In genomic region chr1:17405898-17406759, GRCh38 we compare ENCODE assay signal across 8 cellular contexts. TPM values are rescaled to one million over a fixed set of nuclear protein-coding genes. Genes with fewer than 3 reads are reported as not detected.
DNase-seq lines count a peak whose midpoint lies in the region; ATAC-seq, FAIRE-seq and TF ChIP-seq lines count a peak whose summit lies in the region.

No MANE protein-coding gene starts in this region.

- H3K14ac ChIP-seq in H1 (ENCODE audit: insufficient read length) = no peak overlapping the region
- H3K14ac ChIP-seq in mesenchymal stem cell (ENCODE audit: low read length in 2 of 2) = no peak overlapping the region

- H3K18ac ChIP-seq in H1 (ENCODE audit: extremely low read depth, low read length) (no peak overlapping the region), mesenchymal stem cell (ENCODE audit: low read depth in 1 of 2, low read length in 2 of 2) (no peak overlapping the region)

- H4K5ac ChIP-seq in H1 (ENCODE audit: insufficient read length, low read depth, low read length) = no peak overlapping the region

- H3K23ac ChIP-seq in H1 (ENCODE audit: insufficient read length) (no peak overlapping the region), mesenchymal stem cell (ENCODE audit: low read length in 2 of 2) (no peak overlapping the region)

- DNase-seq in ACHN (peak; percentile 54), GM12891 (ENCODE audit: insufficient read length, low spot score) (peak; percentile 78), NCI-H128 (lab: John Stamatoyannopoulos, UW; ENCODE audit: unreplicated experiment) (peak; percentile 9), H1 (ENCODE audit: low read depth in 1 of 2, low spot score in 2 of 2) (peak; percentile 50 to 89), mesenchymal stem cell (peak; percentile 59), GF-D8 (lab: John Stamatoyannopoulos, UW) (no peak)
- DNase-seq in activated CD4-positive, alpha-beta T cell treated with anti-CD3 and anti-CD28 coated beads for 4 hours = peak; percentile 19 to 22
- DNase-seq in stimulated activated naive B cell treated with anti-CD40 and anti-IgM and Interleukin-4, amounts not matched to agents 10 μg/mL and 1 μg/mL and 100 μg/mL, for 72 hours = peak; percentile 46

- WGBS in H1 (ENCODE audit: extremely low coverage in 1 of 2, insufficient coverage in 1 of 2, insufficient read length in 1 of 2, insufficient replicate concordance in 2 of 2, low coverage in 1 of 2, low lambda C conversion rate in 2 of 2, missing lambda C conversion rate in 1 of 2), 2 experiments = 87% methylated on average over 15 of the region's 15 CpGs; no CpG with 5 or more reads in 1 of the 2 experiments
- 65% methylated on average over 13 of the region's 15 CpGs for WGBS in mesenchymal stem cell

- H3K36me3 ChIP-seq in H1 (ENCODE audit: control insufficient read depth in 2 of 4, insufficient read depth in 4 of 4, low read length in 3 of 4) = peaks cover 13 to 40% (median 34%) of the 10 kb centered on the region in 4 experiments
- peaks cover 47 to 48% of the 10 kb centered on the region in 2 experiments for H3K36me3 ChIP-seq in mesenchymal stem cell (ENCODE audit: control insufficient read depth in 1 of 2, insufficient read depth in 2 of 2, low read depth in 1 of 2, low read length in 2 of 2)

- no peaks in the 10 kb centered on the region for H3K9me3 Mint-ChIP-seq in stimulated activated naive B cell treated with anti-CD40 and anti-IgM and Interleukin-4, amounts not matched to agents 10 μg/mL and 1 μg/mL and 100 μg/mL, for 72 hours

- peaks cover 13 to 20% of the 10 kb centered on the region in 2 experiments for H4K20me1 ChIP-seq in H1 (replicated peaks in 1 of 2; ENCODE audit: control insufficient read depth in 1 of 2, insufficient read depth in 2 of 2, low read length in 2 of 2)

- H2AFZ ChIP-seq in H1 (ENCODE audit: low read length) = no peak overlapping the region
- no peak overlapping the region for H2AFZ ChIP-seq in mesenchymal stem cell (ENCODE audit: low read depth, low read length)

- no peaks in the 10 kb centered on the region for H3K23me2 ChIP-seq in H1 (ENCODE audit: low read depth, low read length)

- H3K27me3 ChIP-seq in H1 (replicated peaks in 1 of 4; ENCODE audit: control insufficient read depth in 3 of 4, extremely low read depth in 1 of 4, insufficient read depth in 3 of 4, low read length in 3 of 4) (no peaks in the 10 kb centered on the region), mesenchymal stem cell (ENCODE audit: control insufficient read depth in 1 of 2, insufficient read depth in 1 of 2, low read length in 2 of 2) (peaks cover 0 to 6% of the 10 kb centered on the region in 2 experiments)

- H3K79me2 ChIP-seq in H1 (ENCODE audit: control insufficient read depth in 1 of 2, insufficient read depth in 2 of 2, low read length in 2 of 2) = peaks cover 0 to 9% of the 10 kb centered on the region in 2 experiments; a peak in 1 of 4 replicates

- H3K27ac ChIP-seq in H1 (ENCODE audit: low read depth, low read length) (no peak overlapping the region), mesenchymal stem cell (ENCODE audit: low read length, poor library complexity, severe bottlenecking) (no peak overlapping the region)

- TF ChIP-seq CTCF in H1 (IDR thresholded peaks at IDR 0.05; ENCODE audit: control extremely low read depth in 1 of 3, insufficient read depth in 1 of 3, low read depth in 1 of 3, low read length in 3 of 3) = peak; percentile 90 to 98 (median 92)

- no peak overlapping the region for H2BK15ac ChIP-seq in H1 (ENCODE audit: low read length)
- no peak overlapping the region for H2BK15ac ChIP-seq in mesenchymal stem cell (ENCODE audit: low read depth, poor library complexity, severe bottlenecking)

- H4K91ac ChIP-seq in H1 (replicated peaks; ENCODE audit: insufficient read length, low read length) = no peak overlapping the region
- H4K91ac ChIP-seq in mesenchymal stem cell (ENCODE audit: low read length) = no peak overlapping the region

- H3K4me3 ChIP-seq in H1 (ENCODE audit: extremely low read depth in 1 of 4, insufficient read depth in 2 of 4, low read depth in 3 of 4, low read length in 4 of 4) = no peak overlapping the region
- no peak overlapping the region for H3K4me3 ChIP-seq in mesenchymal stem cell (ENCODE audit: insufficient read depth in 1 of 2, low read depth in 1 of 2, low read length in 2 of 2)

- peaks cover 29 to 36% of the 10 kb centered on the region in 2 donors for H3K36me3 Mint-ChIP-seq in stimulated activated naive B cell treated with anti-CD40 and anti-IgM and Interleukin-4, amounts not matched to agents 10 μg/mL and 1 μg/mL and 100 μg/mL, for 72 hours

- no peaks in the 10 kb centered on the region for H3K27me3 Mint-ChIP-seq in stimulated activated naive B cell treated with anti-CD40 and anti-IgM and Interleukin-4, amounts not matched to agents 10 μg/mL and 1 μg/mL and 100 μg/mL, for 72 hours

- H2BK5ac ChIP-seq in H1 (ENCODE audit: low read depth, low read length) (no peak overlapping the region; the same call in 1 of the 2 replicates), mesenchymal stem cell (ENCODE audit: low read depth, low read length, poor library complexity, severe bottlenecking) (no peak overlapping the region)

- in situ Hi-C loops in ACHN (cut with HindIII; ENCODE audit: low pct_ligation_motif_present, low pct_unique_long_range_greater_than_20kb, low sequenced_read_pairs) = no loop called here

- H2BK12ac ChIP-seq in H1 (ENCODE audit: low read depth, low read length) = no peak overlapping the region
- no peak overlapping the region for H2BK12ac ChIP-seq in mesenchymal stem cell (ENCODE audit: low read length in 2 of 2)

- peak overlapping the region; percentile 39 for H3K27ac Mint-ChIP-seq in stimulated activated naive B cell treated with anti-CD40 and anti-IgM and Interleukin-4, amounts not matched to agents 10 μg/mL and 1 μg/mL and 100 μg/mL, for 72 hours

- no peaks in the 10 kb centered on the region for H3K9me3 ChIP-seq in H1 (ENCODE audit: insufficient read depth in 2 of 2, low read depth in 1 of 2, low read length in 1 of 2)
- no peaks in the 10 kb centered on the region for H3K9me3 ChIP-seq in mesenchymal stem cell (ENCODE audit: control insufficient read depth, low read length)

- no peak for FAIRE-seq in GM12891 (lab: Jason Lieb, UNC)
- FAIRE-seq in H1 (lab: Jason Lieb, UNC) = peak; percentile 81

- H4K8ac ChIP-seq in H1 (ENCODE audit: extremely low read depth, insufficient read depth, low read length) (no peak overlapping the region), mesenchymal stem cell (ENCODE audit: low read length) (peak overlapping the region; percentile 19)

- 0 out of 2 replicates have a peak, but pooled peaks have one; percentile 61 for TF ChIP-seq POLR2A in GM12891 (IDR thresholded peaks at IDR 0.05; ENCODE audit: low read depth, low read length)
- peak in 1 of 2 experiments; percentile 50 for TF ChIP-seq POLR2A in H1 (IDR thresholded peaks at IDR 0.05; ENCODE audit: control extremely low read depth in 1 of 2, low read depth in 2 of 2, low read length in 2 of 2)

- H3K4ac ChIP-seq in H1 (replicated peaks; ENCODE audit: insufficient read length, low read depth, low read length) (no peak overlapping the region), mesenchymal stem cell (ENCODE audit: low read depth in 1 of 2, low read length in 2 of 2) (no peak overlapping the region)

- no peak overlapping the region for H3K56ac ChIP-seq in H1 (replicated peaks; ENCODE audit: insufficient read length, low read depth, low read length)

- H3K4me2 ChIP-seq in H1 (ENCODE audit: insufficient read depth in 1 of 2, low read depth in 2 of 2, low read length in 2 of 2) (no peak overlapping the region), mesenchymal stem cell (ENCODE audit: low read length, poor library complexity, severe bottlenecking) (no peak overlapping the region)

- H2BK20ac ChIP-seq in H1 (ENCODE audit: low read length) = no peak overlapping the region

- TF ChIP-seq RAD21 in H1 (IDR thresholded peaks at IDR 0.05 in 1 of 2, conservative IDR thresholded peaks at IDR 0.05 in 1 of 2; ENCODE audit: low read depth in 2 of 2, low read length in 2 of 2) = peak; percentile 82 to 83

- peaks cover 2 to 5% of the 10 kb centered on the region in 2 donors for H3K4me1 Mint-ChIP-seq in stimulated activated naive B cell treated with anti-CD40 and anti-IgM and Interleukin-4, amounts not matched to agents 10 μg/mL and 1 μg/mL and 100 μg/mL, for 72 hours

- H2AK5ac ChIP-seq in H1 (ENCODE audit: low read depth, low read length) = no peak overlapping the region
- H2AK5ac ChIP-seq in mesenchymal stem cell (ENCODE audit: low read length, severe bottlenecking) = no peak overlapping the region

- H3K4me1 ChIP-seq in H1 (replicated peaks in 1 of 4; ENCODE audit: control insufficient read depth in 3 of 4, insufficient read depth in 4 of 4, low read length in 3 of 4) = peaks cover 0 to 10% (median 6%) of the 10 kb centered on the region in 4 experiments; a peak in 4 of 7 replicates
- peaks cover 27% of the 10 kb centered on the region for H3K4me1 ChIP-seq in mesenchymal stem cell (ENCODE audit: control insufficient read depth, insufficient read depth, low read depth, low read length)

- ATAC-seq in stimulated activated naive B cell treated with anti-CD40 and anti-IgM and Interleukin-4, amounts not matched to agents 10 μg/mL and 1 μg/mL and 100 μg/mL, for 72 hours (replicated peaks) = peak; percentile 94

- CTCF ChIA-PET in H1 (lab: Charles Lee; ENCODE audit: partially characterized antibody) = interaction anchor here (0.6 to 2.8 kb wide), 26 partner anchors 9 to 346 kb away, joined by 3 to 21 read pairs (median 4); partner anchors contain the start of gene PADI6

- H3K79me1 ChIP-seq in H1 (ENCODE audit: low read depth, low read length) = no peaks in the 10 kb centered on the region; the same call in 1 of the 2 replicates
- peaks cover 26% of the 10 kb centered on the region for H3K79me1 ChIP-seq in mesenchymal stem cell (replicated peaks; ENCODE audit: low read length, poor library complexity, severe bottlenecking)

- H3K9ac ChIP-seq in H1 (replicated peaks in 1 of 4; ENCODE audit: extremely low read depth in 1 of 4, low read depth in 3 of 4, low read length in 3 of 4) = no peak overlapping the region
- H3K9ac ChIP-seq in mesenchymal stem cell (ENCODE audit: low read length) = no peak overlapping the region

- H2BK120ac ChIP-seq in H1 (replicated peaks; ENCODE audit: low read depth, low read length) (no peak overlapping the region), mesenchymal stem cell (ENCODE audit: low read depth, low read length) (no peak overlapping the region)

- H3K4me3 Mint-ChIP-seq in stimulated activated naive B cell treated with anti-CD40 and anti-IgM and Interleukin-4, amounts not matched to agents 10 μg/mL and 1 μg/mL and 100 μg/mL, for 72 hours = no peak overlapping the region

- POLR2A ChIA-PET in H1 (lab: Charles Lee; ENCODE audit: partially characterized antibody) = interaction anchor here (0.6 to 10.0 kb wide), 18 partner anchors 10 to 281 kb away, joined by 3 to 116 read pairs (median 4); partner anchors contain the start of genes PADI6 and RCC2

- TF ChIP-seq EP300 in H1 (IDR thresholded peaks at IDR 0.05; ENCODE audit: borderline replicate concordance in 1 of 2, low read depth in 2 of 2, low read length in 2 of 2) = no peak

RNA-seq across cellular contexts. Expression of gene RCC2, which starts 33.3 kb away (rescaled TPM):
- 44.9 TPM for polyA plus RNA-seq in GM12891 (2012; ENCODE audit: low read depth, missing spikeins)
- 454 and 455 TPM in 2 replicates for total RNA-seq in H1 (2021; fragmentation: NEBNext Ultra II Directional; extraction: Animal tissue kit (Norgen Biotek cat#: 25700))
- polyA plus RNA-seq in H1 (2011; rRNA removed) = 229 and 389 TPM in 2 replicates
- 208 TPM for polyA plus RNA-seq in H1 (2011; cell fraction: cytosol; rRNA removed)
- polyA plus RNA-seq in H1 (2011; cell fraction: nucleus; rRNA removed) = 390 TPM
- polyA plus RNA-seq in H1 (2012, experiment 1 of 2) = 308 to 381 TPM (median 333 TPM) in 4 replicates
- polyA plus RNA-seq in H1 (2012, experiment 2 of 2) = 197 TPM
- 230 TPM for polyA plus RNA-seq in H1 (2013, experiment 1 of 2)
- 221 TPM for polyA plus RNA-seq in H1 (2013, experiment 2 of 2)
- polyA minus RNA-seq in H1 (2011; rRNA and poly(A)+ RNA removed) = 172 and 251 TPM in 2 replicates
- polyA minus RNA-seq in H1 (2011; cell fraction: cytosol; rRNA and poly(A)+ RNA removed) = 193 TPM
- polyA minus RNA-seq in H1 (2011; cell fraction: nucleus; rRNA and poly(A)+ RNA removed) = 82.4 TPM
- polyA plus RNA-seq in mesenchymal stem cell (2013, experiment 1 of 2) = 40.7 TPM
- 39.8 TPM for polyA plus RNA-seq in mesenchymal stem cell (2013, experiment 2 of 2)

RNA-seq across cellular contexts. Expression of gene PADI6, which starts 34.1 kb away (rescaled TPM):
- not detected for polyA plus RNA-seq in GM12891 (2012; ENCODE audit: low read depth, missing spikeins)
- total RNA-seq in H1 (2021; fragmentation: NEBNext Ultra II Directional; extraction: Animal tissue kit (Norgen Biotek cat#: 25700)) = not detected in 2 replicates
- polyA plus RNA-seq in H1 (2011; rRNA removed) = not detected in 2 replicates
- polyA plus RNA-seq in H1 (2011; cell fraction: cytosol; rRNA removed) = not detected
- not detected for polyA plus RNA-seq in H1 (2011; cell fraction: nucleus; rRNA removed)
- polyA plus RNA-seq in H1 (2012, experiment 1 of 2) = not detected in 4 replicates
- polyA plus RNA-seq in H1 (2012, experiment 2 of 2) = not detected
- polyA plus RNA-seq in H1 (2013, experiment 1 of 2) = not detected
- polyA plus RNA-seq in H1 (2013, experiment 2 of 2) = not detected
- polyA minus RNA-seq in H1 (2011; rRNA and poly(A)+ RNA removed) = not detected in 2 replicates
- polyA minus RNA-seq in H1 (2011; cell fraction: cytosol; rRNA and poly(A)+ RNA removed) = not detected
- polyA minus RNA-seq in H1 (2011; cell fraction: nucleus; rRNA and poly(A)+ RNA removed) = not detected
- not detected for polyA plus RNA-seq in mesenchymal stem cell (2013, experiment 1 of 2)
- not detected for polyA plus RNA-seq in mesenchymal stem cell (2013, experiment 2 of 2)
